ENCODE assay signal across 22 cellular contexts in genomic region chr12:124693356-124693755, GRCh38.
A peak's percentile ranks its signal among the peaks of the same experiment; 100 is the strongest.
DNase-seq lines count a peak whose midpoint lies in the region; ATAC-seq, FAIRE-seq and TF ChIP-seq lines count a peak whose summit lies in the region.
"Had no signal": no experiment of that assay in that cellular context is flagged by ENCODE, and none has a peak within 500 bp of the region (broad histone marks: within the 10 kb centered on the region; RNA-seq: fewer than 3 reads in every experiment).

No MANE protein-coding gene starts in this region.

- H3K9me3 ChIP-seq in left ventricle myocardium inferior (replicated peaks) (peaks cover 21% of the 10 kb centered on the region), kidney (ENCODE audit: control insufficient read depth in 1 of 2, low read length in 2 of 2) (peaks cover 0 to 6% of the 10 kb centered on the region in 2 donors), uterus (peaks cover 0 to 11% of the 10 kb centered on the region in 2 donors)

- no peak for DNase-seq in activated CD4-positive, alpha-beta T cell treated with anti-CD3 and anti-CD28 coated beads, Interleukin-2, amount 10 ng/mL, durations not matched to agents 24 days and 14 days
- DNase-seq in activated CD4-positive, alpha-beta T cell treated with anti-CD3 and anti-CD28 coated beads for 1 hour = no peak
- peak; percentile 14 for DNase-seq in left ventricle myocardium superior
- no peak for DNase-seq in left ventricle myocardium inferior
- peak; percentile 59 for DNase-seq in kidney
- no peak for DNase-seq in uterus
- no peak for DNase-seq in SKM-1 (lab: John Stamatoyannopoulos, UW; ENCODE audit: unreplicated experiment)
- DNase-seq in D341Med (ENCODE audit: low spot score) = no peak
- DNase-seq: 8988T; C1 segment of cervical spinal cord; CD4-positive, CD25-positive, alpha-beta regulatory T cell; CD8-positive, alpha-beta memory T cell; COR-L47; HCEC 1CT; HFFc6; IMR-90 had no signal

- no peak overlapping the region for H3K27ac ChIP-seq in left ventricle myocardium inferior (replicated peaks)
- H3K27ac ChIP-seq in kidney (ENCODE audit: low read depth in 2 of 2, low read length in 2 of 2) = no peak overlapping the region
- H3K27ac ChIP-seq in uterus = no peak overlapping the region

- no peaks in the 10 kb centered on the region for H3K27me3 Mint-ChIP-seq in activated CD4-positive, alpha-beta T cell treated with anti-CD3 and anti-CD28 coated beads, Interleukin-2, amount 10 ng/mL, durations not matched to agents 24 days and 14 days

- H3K4me1 ChIP-seq in left ventricle myocardium inferior = peaks cover 47% of the 10 kb centered on the region
- peaks cover 0 to 4% of the 10 kb centered on the region in 2 donors for H3K4me1 ChIP-seq in kidney (ENCODE audit: control insufficient read depth in 1 of 2, insufficient read depth in 1 of 2, low read depth in 1 of 2, low read length in 2 of 2)
- no peaks in the 10 kb centered on the region for H3K4me1 ChIP-seq in uterus

- H3K27ac Mint-ChIP-seq in activated CD4-positive, alpha-beta T cell treated with anti-CD3 and anti-CD28 coated beads, Interleukin-2, amount 10 ng/mL, durations not matched to agents 24 days and 14 days = peak overlapping the region; percentile 29
- H3K27ac Mint-ChIP-seq: CD8-positive, alpha-beta memory T cell; GM23338; HFFc6 had no signal

- no peak for FAIRE-seq in kidney (lab: Jason Lieb, UNC)
- FAIRE-seq: D721Med, G401.6, GM12891, H54, HTR-8/SVneo had no signal

- H3K4me1 Mint-ChIP-seq in activated CD4-positive, alpha-beta T cell treated with anti-CD3 and anti-CD28 coated beads, Interleukin-2, amount 10 ng/mL, durations not matched to agents 24 days and 14 days = peaks cover 9% of the 10 kb centered on the region

- no peak for TF ChIP-seq POLR2A in uterus (IDR thresholded peaks at IDR 0.05)

- H3K4me3 ChIP-seq in left ventricle myocardium inferior (no peak overlapping the region), kidney (ENCODE audit: low read length in 2 of 2) (no peak overlapping the region), uterus (no peak overlapping the region)
- H3K4me3 ChIP-seq: GM23338 had no signal

- intact Hi-C loops in activated CD4-positive, alpha-beta T cell treated with anti-CD3 and anti-CD28 coated beads, Interleukin-2, amount 10 ng/mL, durations not matched to agents 24 days and 14 days (cut with micrococcal nuclease) = no loop called here
- intact Hi-C loops in left ventricle myocardium superior (cut with micrococcal nuclease) (loop anchor here (10.0 kb wide), 1 partner anchor 71 kb away; no protein-coding TSS in a partner anchor), left ventricle myocardium inferior (cut with micrococcal nuclease) (no loop called here), kidney (cut with DNase I) (no loop called here), uterus (cut with DNase I; ENCODE audit: low total_unique reads) (no loop called here)

- no peak overlapping the region for H3K4me3 Mint-ChIP-seq in activated CD4-positive, alpha-beta T cell treated with anti-CD3 and anti-CD28 coated beads, Interleukin-2, amount 10 ng/mL, durations not matched to agents 24 days and 14 days
- H3K4me3 Mint-ChIP-seq: CD4-positive, CD25-positive, alpha-beta regulatory T cell; CD8-positive, alpha-beta memory T cell; GM23338; HFFc6 had no signal

- peaks cover 7% of the 10 kb centered on the region for H3K9me3 Mint-ChIP-seq in activated CD4-positive, alpha-beta T cell treated with anti-CD3 and anti-CD28 coated beads, Interleukin-2, amount 10 ng/mL, durations not matched to agents 24 days and 14 days

- no peaks in the 10 kb centered on the region for H3K36me3 Mint-ChIP-seq in activated CD4-positive, alpha-beta T cell treated with anti-CD3 and anti-CD28 coated beads, Interleukin-2, amount 10 ng/mL, durations not matched to agents 24 days and 14 days (ENCODE audit: low read depth)
- H3K36me3 Mint-ChIP-seq: CD4-positive, CD25-positive, alpha-beta regulatory T cell; CD8-positive, alpha-beta memory T cell had no signal

- H3K27me3 ChIP-seq in left ventricle myocardium inferior (ENCODE audit: low read depth) (no peaks in the 10 kb centered on the region), uterus (no peaks in the 10 kb centered on the region)

- H3K36me3 ChIP-seq in left ventricle myocardium inferior (no peaks in the 10 kb centered on the region), kidney (ENCODE audit: control insufficient read depth in 1 of 2, insufficient read depth in 2 of 2, low read length in 2 of 2) (no peaks in the 10 kb centered on the region), uterus (no peaks in the 10 kb centered on the region)

- no peak for ATAC-seq in left ventricle myocardium superior
- ATAC-seq: GM23338 had no signal

- no peak overlapping the region for H3K9ac ChIP-seq in kidney (ENCODE audit: low read length in 2 of 2)

- TF ChIP-seq CTCF in left ventricle myocardium inferior (IDR thresholded peaks at IDR 0.05; ENCODE audit: borderline replicate concordance) (no peak), kidney (IDR thresholded peaks at IDR 0.05; ENCODE audit: borderline replicate concordance, extremely low read depth, insufficient read depth) (no peak), uterus (IDR thresholded peaks at IDR 0.05) (no peak)

Comparison
In these comparisons a context has a peak if more than half of its experiments do, and no peak if none do; other contexts are left out.
1. DNase-seq: peak in left ventricle myocardium superior (single experiment) and kidney (single experiment); none in activated CD4-positive, alpha-beta T cell treated with anti-CD3 and anti-CD28 coated beads, Interleukin-2, amount 10 ng/mL, durations not matched to agents 24 days and 14 days (single experiment), activated CD4-positive, alpha-beta T cell treated with anti-CD3 and anti-CD28 coated beads for 1 hour (single experiment), left ventricle myocardium inferior (single experiment), uterus (0 of 2), SKM-1 (single experiment) and D341Med (single experiment).